Comparison of ENCODE assay signal across 16 cellular contexts in genomic region chr10:32038777-32039176, GRCh38. TPM values are rescaled to one million over a fixed set of nuclear protein-coding genes. Genes with fewer than 3 reads are reported as not detected.
A peak's percentile ranks its signal among the peaks of the same experiment; 100 is the strongest.
DNase-seq lines count a peak whose midpoint lies in the region; ATAC-seq and TF ChIP-seq lines count a peak whose summit lies in the region.
"Had no signal": no experiment of that assay in that cellular context is flagged by ENCODE, and none has a peak within 500 bp of the region (broad histone marks: within the 10 kb centered on the region; RNA-seq: fewer than 3 reads in every experiment).

No MANE protein-coding gene starts in this region.

- H3K79me2 ChIP-seq in HCT116 (ENCODE audit: insufficient read depth, low read length) (peaks cover 86% of the 10 kb centered on the region), smooth muscle cell (ENCODE audit: low read depth) (peaks cover 94% of the 10 kb centered on the region)

- ATAC-seq in heart left ventricle, result no peak
- no peak for ATAC-seq in HCT116
- no peak for ATAC-seq in body of pancreas
- ATAC-seq in HG02759 (IDR thresholded peaks at IDR 0.05; ENCODE audit: unreplicated experiment), result no peak

- H3K9me3 ChIP-seq in heart left ventricle (no peaks in the 10 kb centered on the region), HCT116 (ENCODE audit: control insufficient read depth in 1 of 2, insufficient read depth in 1 of 2, low read depth in 1 of 2, low read length in 2 of 2) (no peaks in the 10 kb centered on the region), smooth muscle cell (replicated peaks; ENCODE audit: low read depth) (no peaks in the 10 kb centered on the region), body of pancreas (no peaks in the 10 kb centered on the region)

- H3K4me3 ChIP-seq in heart left ventricle (no peak overlapping the region), HCT116 (replicated peaks in 1 of 2; ENCODE audit: low read depth in 1 of 2, low read length in 2 of 2) (no peak overlapping the region), fibroblast of villous mesenchyme (ENCODE audit: low read depth, low read length) (no peak overlapping the region), smooth muscle cell (no peak overlapping the region), body of pancreas (no peak overlapping the region)

- H3K36me3 ChIP-seq in heart left ventricle, result peaks cover 3 to 79% (median 57%) of the 10 kb centered on the region in 9 donors
- H3K36me3 ChIP-seq in HCT116 (ENCODE audit: control insufficient read depth in 1 of 2, insufficient read depth in 2 of 2, low read length in 2 of 2), result peaks cover 43 to 61% of the 10 kb centered on the region in 2 experiments; a peak in 3 of 4 replicates
- peaks cover 44% of the 10 kb centered on the region for H3K36me3 ChIP-seq in smooth muscle cell (ENCODE audit: low read depth)
- peaks cover 21 to 32% of the 10 kb centered on the region in 2 donors for H3K36me3 ChIP-seq in body of pancreas (replicated peaks in 1 of 2; ENCODE audit: insufficient read depth in 1 of 2, low read depth in 2 of 2)

- no peaks in the 10 kb centered on the region for H3K9me2 ChIP-seq in HCT116 (ENCODE audit: insufficient read depth)

- H3K9ac ChIP-seq in HCT116 (ENCODE audit: low read length) (no peak overlapping the region), smooth muscle cell (ENCODE audit: low read depth) (no peak overlapping the region)

- POLR2A ChIA-PET in HCT116 (lab: Charles Lee), result interaction anchor here (0.6 kb wide), 1 partner anchor 1120 kb away, joined by 4 read pairs; no protein-coding TSS in a partner anchor

- DNase-seq in heart left ventricle, result no peak
- no peak for DNase-seq in cardiac septum (ENCODE audit: low spot score)
- DNase-seq in HCT116 (ENCODE audit: low read depth, low spot score), result no peak
- peak; percentile 12 for DNase-seq in fibroblast of villous mesenchyme (ENCODE audit: low read depth)
- no peak for DNase-seq in smooth muscle cell (lab: John Stamatoyannopoulos, UW; ENCODE audit: unreplicated experiment)
- DNase-seq in body of pancreas, result no peak
- no peak for DNase-seq in mesenteric fat pad (ENCODE audit: low spot score)
- DNase-seq: AML-193; CD4-positive, alpha-beta T cell; DMS79 treated with DMSO at 0.1 percent for 48 hours; GF-D8; Kasumi-1; NCI-H1417 treated with DMSO at 0.1 percent for 48 hours; NCI-H2029 treated with DMSO at 0.1 percent for 48 hours; NCI-H510A had no signal

- RAD21 ChIA-PET in HCT116 (lab: Charles Lee; ENCODE audit: low non-redundant PET in 1 of 2, low total read pairs in 2 of 2, uncharacterized antibody in 2 of 2, unreplicated experiment in 2 of 2), result no interaction called here

- TF ChIP-seq POLR2A in heart left ventricle (IDR thresholded peaks at IDR 0.05) (no peak), HCT116 (IDR thresholded peaks at IDR 0.05; ENCODE audit: borderline replicate concordance, extremely low read depth, insufficient read depth, insufficient read length) (no peak), body of pancreas (IDR thresholded peaks at IDR 0.05) (no peak)

- TF ChIP-seq CTCF in heart left ventricle (IDR thresholded peaks at IDR 0.05) (no peak), HCT116 (IDR thresholded peaks at IDR 0.05 in 2 of 3, conservative IDR thresholded peaks at IDR 0.05 in 1 of 3; ENCODE audit: borderline replicate concordance in 1 of 3, insufficient read depth in 1 of 3, low read depth in 2 of 3, low read length in 2 of 3) (no peak), fibroblast of villous mesenchyme (IDR thresholded peaks at IDR 0.05; ENCODE audit: insufficient read depth, low read depth, low read length) (no peak), smooth muscle cell (IDR thresholded peaks at IDR 0.05; ENCODE audit: borderline replicate concordance, insufficient read depth, poor library complexity, severe bottlenecking) (no peak), body of pancreas (IDR thresholded peaks at IDR 0.05) (no peak)

- H4K20me1 ChIP-seq in HCT116 (ENCODE audit: insufficient read depth) (peaks cover 22% of the 10 kb centered on the region; the same call in 1 of the 2 replicates), smooth muscle cell (ENCODE audit: low read depth) (peaks cover 96% of the 10 kb centered on the region)

- H2AFZ ChIP-seq in HCT116 (ENCODE audit: low read depth, low read length, poor library complexity, severe bottlenecking) (no peak overlapping the region), smooth muscle cell (ENCODE audit: low read depth) (no peak overlapping the region)

- 52 to 69% (median 57%) methylated on average over 3 of the region's 3 CpGs for WGBS in heart left ventricle, 4 donors
- 69% methylated on average over 3 of the region's 3 CpGs for WGBS in smooth muscle cell (ENCODE audit: low lambda C conversion rate)
- WGBS in body of pancreas, 2 donors, result 64 to 70% methylated on average over 3 of the region's 3 CpGs

- H3K27ac ChIP-seq in heart left ventricle (peak overlapping the region in 7 of 12 donors; percentile 42 to 81 (median 72)), HCT116 (ENCODE audit: low read depth, low read length) (no peak overlapping the region), smooth muscle cell (ENCODE audit: low read depth) (peak overlapping the region; percentile 10), body of pancreas (no peak overlapping the region)

- TSS peak; percentile 13 for BruUV-seq in HCT116 (replicated peaks; lab: Mats Ljungman, UMichigan)

- CTCF ChIA-PET in HCT116 (lab: Charles Lee), result no interaction called here

- H3K4me1 ChIP-seq in heart left ventricle (peaks cover 10 to 57% (median 41%) of the 10 kb centered on the region in 12 donors), HCT116 (ENCODE audit: control insufficient read depth in 1 of 2, insufficient read depth in 2 of 2, low read length in 2 of 2) (no peaks in the 10 kb centered on the region), smooth muscle cell (ENCODE audit: low read depth) (no peaks in the 10 kb centered on the region), body of pancreas (peaks cover 28% of the 10 kb centered on the region)

- peaks cover 4% of the 10 kb centered on the region for H3F3A ChIP-seq in smooth muscle cell (ENCODE audit: low read depth)

- TF ChIP-seq RAD21 in HCT116 (IDR thresholded peaks at IDR 0.05; ENCODE audit: low read depth), result no peak

- intact Hi-C loops in heart left ventricle (cut with DNase I) (no loop called here), cardiac septum (cut with DNase I) (no loop called here), HCT116 (cut with micrococcal nuclease) (no loop called here), body of pancreas (cut with DNase I) (no loop called here)

- no peak overlapping the region for H3K4me2 ChIP-seq in HCT116 (ENCODE audit: low read length)
- H3K4me2 ChIP-seq in smooth muscle cell, result peak overlapping the region; percentile 35

- H3K27me3 ChIP-seq in heart left ventricle (no peaks in the 10 kb centered on the region), HCT116 (ENCODE audit: insufficient read depth, low read length) (no peaks in the 10 kb centered on the region), smooth muscle cell (ENCODE audit: low read depth) (no peaks in the 10 kb centered on the region), body of pancreas (no peaks in the 10 kb centered on the region)

TF ChIP-seq in HCT116, 20 proteins besides CTCF, POLR2A, EP300 and RAD21:
- TF ChIP-seq EGR1 (IDR thresholded peaks at IDR 0.05; ENCODE audit: low read depth), result no peak
- TF ChIP-seq ATF3 (IDR thresholded peaks at IDR 0.05), result no peak
- no peak for TF ChIP-seq POLR2AphosphoS5 (IDR thresholded peaks at IDR 0.05; ENCODE audit: low read depth, low read length)
- TF ChIP-seq EZH2phosphoT487 (IDR thresholded peaks at IDR 0.05; ENCODE audit: borderline replicate concordance), result no peak
- TF ChIP-seq REST (IDR thresholded peaks at IDR 0.05; ENCODE audit: low read depth), result no peak
- TF ChIP-seq MAX (IDR thresholded peaks at IDR 0.05), result no peak
- no peak for TF ChIP-seq ZFX (IDR thresholded peaks at IDR 0.05)
TF ChIP-seq in HCT116: peak in this region for 0.

RNA-seq across cellular contexts. Expression of gene KIF5B, which starts 17.4 kb away (rescaled TPM):
- total RNA-seq in heart left ventricle (100 to 1,000 TPM; 108 to 178 (median 150) TPM), cardiac septum (181 TPM), HCT116 (2021; ENCODE audit: unreplicated experiment) (117 TPM), fibroblast of villous mesenchyme (143 and 172 TPM in 2 replicates), smooth muscle cell (164 and 198 TPM in 2 replicates), body of pancreas (10 to 100 TPM; 53.7 to 59.9 TPM), mesenteric fat pad (116 TPM)
- polyA plus RNA-seq in heart left ventricle (10 to 100 TPM; 65.6 to 82.6 TPM), smooth muscle cell (74.2 and 82.2 TPM in 2 replicates)
- polyA plus RNA-seq in HCT116 (2012), result 43.7 and 53.4 TPM in 2 replicates

Comparison
In these comparisons a context has a peak if more than half of its experiments do, and no peak if none do; other contexts are left out.
1. H3K27ac ChIP-seq: peak in heart left ventricle (7 of 12) and smooth muscle cell (single experiment); none in HCT116 (single experiment) and body of pancreas (0 of 4).